1 cellular context compared by ENCODE assay signal in genomic region chr3:126703512-126704493, GRCh38.
TF ChIP-seq lines count a peak whose summit lies in the region.

TSS of gene CHCHD6 (plus strand) at chr3:126704240. CDS start at chr3:126704313, 73 bp downstream.

TF ChIP-seq in HepG2, 621 proteins besides CTCF, POLR2A, EP300 and RAD21 (continued from another document and continues in another):
- peak; percentile 34 for TF ChIP-seq TFDP2 (CRISPR knock-in tag; IDR thresholded peaks at IDR 0.05)
- peak; percentile 25; the same call in 1 of the 2 replicates for TF ChIP-seq PAXIP1 (CRISPR knock-in tag; conservative IDR thresholded peaks at IDR 0.05)
- no peak for TF ChIP-seq TEF (CRISPR knock-in tag; IDR thresholded peaks at IDR 0.05)
- TF ChIP-seq ZNF841 (CRISPR knock-in tag; IDR thresholded peaks at IDR 0.05; ENCODE audit: borderline replicate concordance) = no peak
- TF ChIP-seq MED1 (CRISPR knock-in tag; IDR thresholded peaks at IDR 0.05) = no peak; the same call in 1 of the 2 replicates
- TF ChIP-seq KLF12 (CRISPR knock-in tag; IDR thresholded peaks at IDR 0.05; ENCODE audit: borderline replicate concordance) = no peak
- no peak for TF ChIP-seq PBX3 (CRISPR knock-in tag; IDR thresholded peaks at IDR 0.05; ENCODE audit: borderline replicate concordance)
- no peak for TF ChIP-seq SOX13 (IDR thresholded peaks at IDR 0.05)
- no peak for TF ChIP-seq SOX13 (CRISPR knock-in tag; conservative IDR thresholded peaks at IDR 0.05 in 1 of 2, IDR thresholded peaks at IDR 0.05 in 1 of 2)
- peak; percentile 82; the same call in 1 of the 2 replicates for TF ChIP-seq DNMT1 (CRISPR knock-in tag; IDR thresholded peaks at IDR 0.05)
- TF ChIP-seq ZNF530 (CRISPR knock-in tag; IDR thresholded peaks at IDR 0.05; ENCODE audit: low read depth) = no peak
- no peak for TF ChIP-seq KDM6A (CRISPR knock-in tag; IDR thresholded peaks at IDR 0.05; ENCODE audit: low read depth)
- TF ChIP-seq ARID3A (IDR thresholded peaks at IDR 0.05; ENCODE audit: low read depth, low read length) = no peak
- peak; percentile 90; the same call in 1 of the 2 replicates for TF ChIP-seq ZNF225 (CRISPR knock-in tag; IDR thresholded peaks at IDR 0.05)
- no peak for TF ChIP-seq PAF1 (CRISPR knock-in tag; IDR thresholded peaks at IDR 0.05)
- no peak for TF ChIP-seq GTF2F1 (IDR thresholded peaks at IDR 0.05; ENCODE audit: low read length)
- TF ChIP-seq ZNF354B (CRISPR knock-in tag; IDR thresholded peaks at IDR 0.05) = no peak
- TF ChIP-seq BORCS8-MEF2B (CRISPR knock-in tag; IDR thresholded peaks at IDR 0.05) = peak; percentile 45; the same call in 1 of the 2 replicates
- no peak for TF ChIP-seq MIER2 (CRISPR knock-in tag; IDR thresholded peaks at IDR 0.05)
- no peak for TF ChIP-seq ZFP36 (IDR thresholded peaks at IDR 0.05; ENCODE audit: borderline replicate concordance, low read depth, low read length, partially characterized antibody)
- no peak for TF ChIP-seq ZNF775 (CRISPR knock-in tag; IDR thresholded peaks at IDR 0.05; ENCODE audit: borderline replicate concordance)
- 0 out of 2 replicates have a peak, but pooled peaks have one; percentile 31 for TF ChIP-seq ZNF616 (CRISPR knock-in tag; IDR thresholded peaks at IDR 0.05; ENCODE audit: low read depth)
- TF ChIP-seq ISL2 (CRISPR knock-in tag; IDR thresholded peaks at IDR 0.05) = no peak
- 0 out of 2 replicates have a peak, but pooled peaks have one; percentile 69 for TF ChIP-seq ZNF260 (CRISPR knock-in tag; IDR thresholded peaks at IDR 0.05; ENCODE audit: borderline replicate concordance, low read depth)
- no peak for TF ChIP-seq ZBTB21 (CRISPR knock-in tag; IDR thresholded peaks at IDR 0.05)
- no peak for TF ChIP-seq ZHX1 (CRISPR knock-in tag; IDR thresholded peaks at IDR 0.05; ENCODE audit: low read depth)
- 0 out of 2 replicates have a peak, but pooled peaks have one; percentile 45 for TF ChIP-seq ZNF768 (CRISPR knock-in tag; IDR thresholded peaks at IDR 0.05)
- 0 out of 2 replicates have a peak, but pooled peaks have one; percentile 64 for TF ChIP-seq ZNF839 (CRISPR knock-in tag; IDR thresholded peaks at IDR 0.05; ENCODE audit: borderline replicate concordance)
- TF ChIP-seq THAP8 (CRISPR knock-in tag; IDR thresholded peaks at IDR 0.05; ENCODE audit: borderline replicate concordance) = no peak
- no peak for TF ChIP-seq ZNF232 (CRISPR knock-in tag; IDR thresholded peaks at IDR 0.05; ENCODE audit: borderline replicate concordance)
- TF ChIP-seq THAP7 (CRISPR knock-in tag; IDR thresholded peaks at IDR 0.05) = 0 out of 2 replicates have a peak, but pooled peaks have one; percentile 29
- TF ChIP-seq SUZ12 (IDR thresholded peaks at IDR 0.05; ENCODE audit: low read depth, low read length) = peak; percentile 82
- 0 out of 2 replicates have a peak, but pooled peaks have one; percentile 19 for TF ChIP-seq ZFP90 (CRISPR knock-in tag; IDR thresholded peaks at IDR 0.05; ENCODE audit: borderline replicate concordance)
- 0 out of 2 replicates have a peak, but pooled peaks have one; percentile 43 for TF ChIP-seq ZNF318 (CRISPR knock-in tag; IDR thresholded peaks at IDR 0.05)
